20 cellular contexts compared by ENCODE assay signal in genomic region chr3:97932387-97932801, GRCh38. TPM values are rescaled to one million over a fixed set of nuclear protein-coding genes. Genes with fewer than 3 reads are reported as not detected.
DNase-seq lines count a peak whose midpoint lies in the region; ATAC-seq and TF ChIP-seq lines count a peak whose summit lies in the region.
"Had no signal": no experiment of that assay in that cellular context is flagged by ENCODE, and none has a peak within 500 bp of the region (broad histone marks: within the 10 kb centered on the region; RNA-seq: fewer than 3 reads in every experiment).

No MANE protein-coding gene starts in this region.

- intact Hi-C loops in activated T-helper 1 cell treated with anti-CD3 and anti-CD28 coated beads, Interleukin-12 subunit alpha, Interleukin-12 subunit beta, Interleukin-2, Interleukin-4 antibody, amounts not matched to agents 30 ng/mL and 10 ng/mL and 1 ng/mL, durations not matched to agents 14 hours and 24 hours and 36 hours (cut with micrococcal nuclease), result no loop called here

- CTCF ChIA-PET in activated CD4-positive, alpha-beta T cell treated with anti-CD3 and anti-CD28 coated beads, Interleukin-2, amount 10 ng/mL, durations not matched to agents 7 days and 5 days (lab: Charles Lee), result interaction anchor here (0.8 to 1.6 kb wide), 3 partner anchors 8 to 11 kb away, joined by 3 to 4 read pairs (median 4); no protein-coding TSS in a partner anchor

- H3K9me3 Mint-ChIP-seq in activated CD4-positive, alpha-beta T cell treated with anti-CD3 and anti-CD28 coated beads, Interleukin-2, amount 10 ng/mL, durations not matched to agents 7 days and 5 days, result no peaks in the 10 kb centered on the region
- H3K9me3 Mint-ChIP-seq in activated T-helper 1 cell treated with anti-CD3 and anti-CD28 coated beads, Interleukin-12 subunit alpha, Interleukin-12 subunit beta, Interleukin-2, Interleukin-4 antibody, amounts not matched to agents 30 ng/mL and 10 ng/mL and 1 ng/mL, durations not matched to agents 14 hours and 24 hours and 36 hours, result no peaks in the 10 kb centered on the region
- H3K9me3 Mint-ChIP-seq: activated B cell treated with CpG ODN at 0.5 μM for 24 hours had no signal

- H3K27me3 Mint-ChIP-seq in activated CD4-positive, alpha-beta T cell treated with anti-CD3 and anti-CD28 coated beads, Interleukin-2, amount 10 ng/mL, durations not matched to agents 7 days and 5 days, result no peaks in the 10 kb centered on the region
- H3K27me3 Mint-ChIP-seq in activated T-helper 1 cell treated with anti-CD3 and anti-CD28 coated beads, Interleukin-12 subunit alpha, Interleukin-12 subunit beta, Interleukin-2, Interleukin-4 antibody, amounts not matched to agents 30 ng/mL and 10 ng/mL and 1 ng/mL, durations not matched to agents 14 hours and 24 hours and 36 hours (ENCODE audit: insufficient read depth), result no peaks in the 10 kb centered on the region
- H3K27me3 Mint-ChIP-seq: activated B cell treated with CpG ODN at 0.5 μM for 24 hours had no signal

- DNase-seq in Kasumi-1 (lab: John Stamatoyannopoulos, UW) (peak; percentile 12 to 24), amniotic epithelial cell (ENCODE audit: low read depth) (peak; percentile 80), fibroblast of villous mesenchyme (ENCODE audit: low read depth) (peak; percentile 56), osteoblast (ENCODE audit: insufficient read length, low spot score, missing footprints) (no peak)
- no peak for DNase-seq in activated CD4-positive, alpha-beta T cell treated with anti-CD3 and anti-CD28 coated beads, Interleukin-2, amount 10 ng/mL, durations not matched to agents 7 days and 5 days
- no peak for DNase-seq in activated T-helper 1 cell treated with anti-CD3 and anti-CD28 coated beads, Interleukin-12 subunit alpha, Interleukin-12 subunit beta, Interleukin-2, Interleukin-4 antibody, amounts not matched to agents 30 ng/mL and 10 ng/mL and 1 ng/mL, durations not matched to agents 14 hours and 24 hours and 36 hours (ENCODE audit: low spot score)
- DNase-seq: activated B cell treated with CpG ODN at 0.5 μM for 24 hours; activated CD4-positive, alpha-beta T cell treated with anti-CD3 and anti-CD28 coated beads, Interleukin-2, amount 50 U/mL, for 48 hours; activated effector memory CD4-positive, alpha-beta T cell treated with anti-CD3 and anti-CD28 coated beads, Interleukin-2, amount 50 U/mL, for 16 hours; EL; gastrocnemius medialis; KG1; NCI-H1694 treated with DMSO at 0.1 percent for 48 hours; NCI-H526 treated with DMSO at 0.1 percent for 48 hours; SK-N-SH had no signal

- H3K4me1 Mint-ChIP-seq in activated CD4-positive, alpha-beta T cell treated with anti-CD3 and anti-CD28 coated beads, Interleukin-2, amount 10 ng/mL, durations not matched to agents 7 days and 5 days, result no peaks in the 10 kb centered on the region
- H3K4me1 Mint-ChIP-seq in activated T-helper 1 cell treated with anti-CD3 and anti-CD28 coated beads, Interleukin-12 subunit alpha, Interleukin-12 subunit beta, Interleukin-2, Interleukin-4 antibody, amounts not matched to agents 30 ng/mL and 10 ng/mL and 1 ng/mL, durations not matched to agents 14 hours and 24 hours and 36 hours (ENCODE audit: low read depth), result peaks cover 7% of the 10 kb centered on the region
- H3K4me1 Mint-ChIP-seq: activated B cell treated with CpG ODN at 0.5 μM for 24 hours, memory B cell had no signal

- no peaks in the 10 kb centered on the region for H3K36me3 ChIP-seq in osteoblast (ENCODE audit: insufficient read depth, low read length)

- POLR2A ChIA-PET in activated CD4-positive, alpha-beta T cell treated with anti-CD3 and anti-CD28 coated beads, Interleukin-2, amount 10 ng/mL, durations not matched to agents 7 days and 5 days (lab: Charles Lee), result no interaction called here

- H3K4me1 ChIP-seq in osteoblast (ENCODE audit: insufficient read depth, low read length), result no peaks in the 10 kb centered on the region

- H3K4me3 Mint-ChIP-seq in activated CD4-positive, alpha-beta T cell treated with anti-CD3 and anti-CD28 coated beads, Interleukin-2, amount 10 ng/mL, durations not matched to agents 7 days and 5 days, result no peak overlapping the region
- no peak overlapping the region for H3K4me3 Mint-ChIP-seq in activated T-helper 1 cell treated with anti-CD3 and anti-CD28 coated beads, Interleukin-12 subunit alpha, Interleukin-12 subunit beta, Interleukin-2, Interleukin-4 antibody, amounts not matched to agents 30 ng/mL and 10 ng/mL and 1 ng/mL, durations not matched to agents 14 hours and 24 hours and 36 hours
- H3K4me3 Mint-ChIP-seq: activated B cell treated with CpG ODN at 0.5 μM for 24 hours, memory B cell had no signal

- H3K4me3 ChIP-seq in fibroblast of villous mesenchyme (ENCODE audit: low read depth, low read length) (no peak overlapping the region), osteoblast (ENCODE audit: insufficient read depth, low read length) (no peak overlapping the region)
- H3K4me3 ChIP-seq: gastrocnemius medialis had no signal

- H3K27ac Mint-ChIP-seq in activated CD4-positive, alpha-beta T cell treated with anti-CD3 and anti-CD28 coated beads, Interleukin-2, amount 10 ng/mL, durations not matched to agents 7 days and 5 days, result no peak overlapping the region
- H3K27ac Mint-ChIP-seq in activated T-helper 1 cell treated with anti-CD3 and anti-CD28 coated beads, Interleukin-12 subunit alpha, Interleukin-12 subunit beta, Interleukin-2, Interleukin-4 antibody, amounts not matched to agents 30 ng/mL and 10 ng/mL and 1 ng/mL, durations not matched to agents 14 hours and 24 hours and 36 hours, result no peak overlapping the region
- H3K27ac Mint-ChIP-seq: activated B cell treated with CpG ODN at 0.5 μM for 24 hours, memory B cell had no signal

- no peak for TF ChIP-seq CTCF in fibroblast of villous mesenchyme (IDR thresholded peaks at IDR 0.05; ENCODE audit: insufficient read depth, low read depth, low read length)
- TF ChIP-seq CTCF in osteoblast (IDR thresholded peaks at IDR 0.05; ENCODE audit: extremely low read depth, low read depth, low read length), result no peak

- no peaks in the 10 kb centered on the region for H3K79me2 ChIP-seq in osteoblast (ENCODE audit: insufficient read depth, low read length)

- no peak overlapping the region for H3K27ac ChIP-seq in osteoblast (ENCODE audit: low read depth, low read length)
- H3K27ac ChIP-seq: C4-2B, epithelial cell of prostate, gastrocnemius medialis had no signal

- peak overlapping the region; percentile 1 for H3K4me2 ChIP-seq in osteoblast (ENCODE audit: insufficient read depth, low read length)
- H3K4me2 ChIP-seq: SK-N-SH had no signal

- ATAC-seq in GM21390 (IDR thresholded peaks at IDR 0.05; ENCODE audit: unreplicated experiment) (no peak), HG03159 (IDR thresholded peaks at IDR 0.05; ENCODE audit: unreplicated experiment) (no peak)
- ATAC-seq: gastrocnemius medialis had no signal

- H3K27me3 ChIP-seq in osteoblast (ENCODE audit: insufficient read depth, low read length), result no peaks in the 10 kb centered on the region
- H3K27me3 ChIP-seq: gastrocnemius medialis had no signal

- no peak overlapping the region for H2AFZ ChIP-seq in osteoblast (ENCODE audit: low read length)

- H4K20me1 ChIP-seq in osteoblast (ENCODE audit: insufficient read depth, low read length), result no peaks in the 10 kb centered on the region

- H3K36me3 Mint-ChIP-seq in activated CD4-positive, alpha-beta T cell treated with anti-CD3 and anti-CD28 coated beads, Interleukin-2, amount 10 ng/mL, durations not matched to agents 7 days and 5 days (ENCODE audit: low read depth), result peaks cover 25% of the 10 kb centered on the region
- peaks cover 41% of the 10 kb centered on the region for H3K36me3 Mint-ChIP-seq in activated T-helper 1 cell treated with anti-CD3 and anti-CD28 coated beads, Interleukin-12 subunit alpha, Interleukin-12 subunit beta, Interleukin-2, Interleukin-4 antibody, amounts not matched to agents 30 ng/mL and 10 ng/mL and 1 ng/mL, durations not matched to agents 14 hours and 24 hours and 36 hours (ENCODE audit: low read depth)

- H3K9me3 ChIP-seq in osteoblast (ENCODE audit: low read depth, low read length), result no peaks in the 10 kb centered on the region
- H3K9me3 ChIP-seq: gastrocnemius medialis, SK-N-SH had no signal

RNA-seq across cellular contexts. Expression of gene RIOX2, which starts 39.8 kb away (rescaled TPM):
- 31.6 and 34.1 TPM in 2 replicates for total RNA-seq in fibroblast of villous mesenchyme
- total RNA-seq in osteoblast, result 27.1 and 28.0 TPM in 2 replicates
- 10 to 100 TPM; 38.4 to 42.0 TPM for total RNA-seq in activated CD4-positive, alpha-beta T cell treated with anti-CD3 and anti-CD28 coated beads, Interleukin-2, amount 10 ng/mL, durations not matched to agents 7 days and 5 days
- 85.4 and 90.9 TPM in 2 replicates for total RNA-seq in activated T-helper 1 cell treated with anti-CD3 and anti-CD28 coated beads, Interleukin-12 subunit alpha, Interleukin-12 subunit beta, Interleukin-2, Interleukin-4 antibody, amounts not matched to agents 30 ng/mL and 10 ng/mL and 1 ng/mL, durations not matched to agents 14 hours and 24 hours and 36 hours

Comparison
In these comparisons a context has a peak if more than half of its experiments do, and no peak if none do; other contexts are left out.
1. DNase-seq: peak in Kasumi-1 (2 of 2), amniotic epithelial cell (single experiment) and fibroblast of villous mesenchyme (single experiment); none in osteoblast (single experiment), activated CD4-positive, alpha-beta T cell treated with anti-CD3 and anti-CD28 coated beads, Interleukin-2, amount 10 ng/mL, durations not matched to agents 7 days and 5 days (single experiment) and activated T-helper 1 cell treated with anti-CD3 and anti-CD28 coated beads, Interleukin-12 subunit alpha, Interleukin-12 subunit beta, Interleukin-2, Interleukin-4 antibody, amounts not matched to agents 30 ng/mL and 10 ng/mL and 1 ng/mL, durations not matched to agents 14 hours and 24 hours and 36 hours (single experiment).